Comparison of ENCODE assay signal across 26 cellular contexts in the genomic region with DNA sequence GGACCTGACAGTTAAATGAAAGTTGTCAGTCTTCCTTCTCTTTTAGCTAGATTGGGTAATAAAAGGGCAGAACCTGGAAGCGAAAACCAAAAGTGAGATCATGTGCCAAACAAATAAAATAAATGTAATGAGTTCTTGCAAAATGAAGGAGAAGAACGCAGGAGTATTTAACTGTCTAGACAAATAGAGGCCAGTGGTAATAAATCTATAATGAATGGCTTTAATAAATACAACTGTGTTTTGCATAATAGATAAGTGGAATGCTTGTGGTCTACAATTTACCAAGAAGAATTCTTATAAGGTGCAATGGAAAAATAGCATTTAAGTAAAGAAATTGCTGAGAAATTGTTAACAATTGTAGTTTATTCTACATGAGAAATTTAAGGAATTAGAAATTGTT.
"Had no signal": no experiment of that assay in that cellular context is flagged by ENCODE, and none has a peak within 500 bp of the region (broad histone marks: within the 10 kb centered on the region; RNA-seq: fewer than 3 reads in every experiment).

No MANE protein-coding gene starts in this region.

- H3K27ac Mint-ChIP-seq: mesothelial cell of epicardium; naive B cell; natural killer cell; nephron progenitor cell; neural progenitor cell; progenitor cell of endocrine pancreas; stimulated activated naive B cell treated with anti-CD40 and anti-IgM and Interleukin-4, amounts not matched to agents 10 μg/mL and 1 μg/mL and 100 μg/mL, for 72 hours had no signal

- H3K36me3 Mint-ChIP-seq: mesothelial cell of epicardium; naive B cell; natural killer cell; neural progenitor cell; stimulated activated naive B cell treated with anti-CD40 and anti-IgM and Interleukin-4, amounts not matched to agents 10 μg/mL and 1 μg/mL and 100 μg/mL, for 72 hours had no signal

- H3K36me3 ChIP-seq: left ventricle myocardium inferior, neural progenitor cell, neutrophil, right atrium auricular region, right lobe of liver, suprapubic skin, thoracic aorta, tibial artery, upper lobe of right lung had no signal

- H3K9me3 Mint-ChIP-seq: mesothelial cell of epicardium, nephron progenitor cell, neural progenitor cell had no signal

- H3K4me3 Mint-ChIP-seq: mesothelial cell of epicardium; naive B cell; natural killer cell; nephron progenitor cell; neural progenitor cell; stimulated activated naive B cell treated with anti-CD40 and anti-IgM and Interleukin-4, amounts not matched to agents 10 μg/mL and 1 μg/mL and 100 μg/mL, for 72 hours had no signal

- H3K4me1 ChIP-seq: left ventricle myocardium inferior, neural progenitor cell, right atrium auricular region, right lobe of liver, suprapubic skin, tibial artery, upper lobe of right lung had no signal

- H3K9me3 ChIP-seq: neutrophil, right atrium auricular region, right lobe of liver, suprapubic skin, thoracic aorta, tibial artery, upper lobe of right lung had no signal

- DNase-seq: hippocampal formation; left ventricle myocardium inferior; mesendoderm; naive B cell; natural killer cell; nephron progenitor cell; occipital lobe; right lobe of liver; stimulated activated CD4-positive, alpha-beta T cell treated with anti-CD3 and anti-CD28 coated beads, Interleukin-12 subunit alpha, Interleukin-12 subunit beta, amount 100 ng/mL, for 4 hours; stimulated activated CD4-positive, alpha-beta T cell treated with anti-CD3 and anti-CD28 coated beads, Interleukin-15, amount 100 ng/mL, for 24 hours; stimulated activated CD4-positive, alpha-beta T cell treated with anti-CD3 and anti-CD28 coated beads, Interleukin-2, amount 100 ng/mL, for 24 hours; stimulated activated CD4-positive, alpha-beta T cell treated with anti-CD3 and anti-CD28 coated beads, Interleukin-4, amount 100 ng/mL, for 1 hour; stimulated activated naive B cell treated with anti-CD40 and anti-IgM and Interleukin-4, amounts not matched to agents 10 μg/mL and 1 μg/mL and 100 μg/mL, for 72 hours; stimulated activated naive CD8-positive, alpha-beta T cell treated with anti-CD3 and anti-CD28 coated beads, Interleukin-15, Interleukin-2, amounts not matched to agents 100 U/mL and 50 U/mL, for 24 hours; tibial artery; trophoblast cell; upper lobe of right lung had no signal

- H3K4me1 Mint-ChIP-seq: mesothelial cell of epicardium; naive B cell; natural killer cell; stimulated activated naive B cell treated with anti-CD40 and anti-IgM and Interleukin-4, amounts not matched to agents 10 μg/mL and 1 μg/mL and 100 μg/mL, for 72 hours had no signal

- H3K27me3 Mint-ChIP-seq: naive B cell; progenitor cell of endocrine pancreas; stimulated activated naive B cell treated with anti-CD40 and anti-IgM and Interleukin-4, amounts not matched to agents 10 μg/mL and 1 μg/mL and 100 μg/mL, for 72 hours had no signal

- H3K4me3 ChIP-seq: left ventricle myocardium inferior, lung, neural progenitor cell, right atrium auricular region, right lobe of liver, smooth muscle cell, suprapubic skin, thoracic aorta, tibial artery, upper lobe of right lung had no signal

- H3K27ac ChIP-seq: left ventricle myocardium inferior, neural progenitor cell, neutrophil, right atrium auricular region, right lobe of liver, suprapubic skin, thoracic aorta, tibial artery, upper lobe of right lung had no signal

- ATAC-seq: natural killer cell; right lobe of liver; stimulated activated naive B cell treated with anti-CD40 and anti-IgM and Interleukin-4, amounts not matched to agents 10 μg/mL and 1 μg/mL and 100 μg/mL, for 72 hours; stimulated activated naive CD8-positive, alpha-beta T cell treated with anti-CD3 and anti-CD28 coated beads, Interleukin-15, Interleukin-2, amounts not matched to agents 100 U/mL and 50 U/mL, for 24 hours; upper lobe of right lung had no signal

- H3K27me3 ChIP-seq: neural progenitor cell, neutrophil, right atrium auricular region, right lobe of liver, suprapubic skin, tibial artery, upper lobe of right lung had no signal
